ENCODE assay signal across 8 cellular contexts in genomic region chr22:41915035-41915782, GRCh38. TPM values are rescaled to one million over a fixed set of nuclear protein-coding genes. Genes with fewer than 3 reads are reported as not detected.
A peak's percentile ranks its signal among the peaks of the same experiment; 100 is the strongest.
DNase-seq lines count a peak whose midpoint lies in the region; ATAC-seq and TF ChIP-seq lines count a peak whose summit lies in the region.

Gene SHISA8, minus strand, starts transcription at chr22:41915074. Its CDS starts 407 bp downstream, at chr22:41914667.

- TF ChIP-seq POLR2A in body of pancreas (IDR thresholded peaks at IDR 0.05): no peak
- TF ChIP-seq POLR2A in lower leg skin (IDR thresholded peaks at IDR 0.05): no peak

- 2 to 8% methylated on average over 18 to 62 of the region's 62 CpGs for WGBS in body of pancreas, 2 donors
- WGBS in lower leg skin, 2 donors: 5 to 17% methylated on average over 41 to 48 of the region's 62 CpGs

- H3K36me3 ChIP-seq in body of pancreas (replicated peaks in 1 of 2; ENCODE audit: insufficient read depth in 1 of 2, low read depth in 2 of 2): no peaks in the 10 kb centered on the region
- no peaks in the 10 kb centered on the region for H3K36me3 ChIP-seq in lower lobe of right lung

- peaks cover 35% of the 10 kb centered on the region for H3K4me1 Mint-ChIP-seq in stimulated activated effector memory CD8-positive, alpha-beta T cell treated with anti-CD3 and anti-CD28 coated beads, Interleukin-12 subunit alpha, Interleukin-12 subunit beta, amount 100 ng/mL, for 72 hours

- ATAC-seq in body of pancreas (peak; percentile 57), lower lobe of right lung (peak; percentile 58 to 64)
- ATAC-seq in stimulated activated effector memory CD8-positive, alpha-beta T cell treated with anti-CD3 and anti-CD28 coated beads, Interleukin-12 subunit alpha, Interleukin-12 subunit beta, amount 100 ng/mL, for 72 hours: peak; percentile 63

- H3K4me3 ChIP-seq in body of pancreas: no peak within 1 kb of the TSS
- H3K4me3 ChIP-seq in lower lobe of right lung: peak within 1 kb of the TSS; percentile 41
- H3K4me3 ChIP-seq in lower leg skin (ENCODE audit: low read depth, poor library complexity, severe bottlenecking): no peak within 1 kb of the TSS

- no peak for TF ChIP-seq CTCF in body of pancreas (IDR thresholded peaks at IDR 0.05)
- no peak for TF ChIP-seq CTCF in lower lobe of right lung (IDR thresholded peaks at IDR 0.05)
- TF ChIP-seq CTCF in lower leg skin (IDR thresholded peaks at IDR 0.05): no peak

- peaks cover 25% of the 10 kb centered on the region for H3K36me3 Mint-ChIP-seq in stimulated activated effector memory CD8-positive, alpha-beta T cell treated with anti-CD3 and anti-CD28 coated beads, Interleukin-12 subunit alpha, Interleukin-12 subunit beta, amount 100 ng/mL, for 72 hours

- H3K27ac Mint-ChIP-seq in stimulated activated effector memory CD8-positive, alpha-beta T cell treated with anti-CD3 and anti-CD28 coated beads, Interleukin-12 subunit alpha, Interleukin-12 subunit beta, amount 100 ng/mL, for 72 hours: no peak within 1 kb of the TSS

- intact Hi-C loops in body of pancreas (cut with DNase I) (no loop called here), lower lobe of right lung (cut with DNase I) (no loop called here), lower leg skin (cut with DNase I; ENCODE audit: low total_unique reads) (no loop called here)

- H3K9me3 ChIP-seq in body of pancreas (no peaks in the 10 kb centered on the region), lower lobe of right lung (no peaks in the 10 kb centered on the region)

- DNase-seq in NCI-H1417 (lab: John Stamatoyannopoulos, UW) (peak in 2 of 3 experiments; percentile 40 to 61), NCI-H1417 treated with DMSO at 0.1 percent for 48 hours (lab: John Stamatoyannopoulos, UW) (no peak), T-helper 2 cell (peak; percentile 31 to 62 (median 45)), body of pancreas (peak; percentile 37 to 65 (median 51)), lower lobe of right lung (no peak), lower leg skin (ENCODE audit: low spot score in 2 of 2) (no peak), NCI-H446 treated with DMSO at 0.1 percent for 48 hours (lab: John Stamatoyannopoulos, UW) (no peak)
- DNase-seq in stimulated activated effector memory CD8-positive, alpha-beta T cell treated with anti-CD3 and anti-CD28 coated beads, Interleukin-12 subunit alpha, Interleukin-12 subunit beta, amount 100 ng/mL, for 72 hours (ENCODE audit: low spot score in 2 of 2): peak in 1 of 2 donors; percentile 37

- peak within 1 kb of the TSS; percentile 61 for H3K4me3 Mint-ChIP-seq in stimulated activated effector memory CD8-positive, alpha-beta T cell treated with anti-CD3 and anti-CD28 coated beads, Interleukin-12 subunit alpha, Interleukin-12 subunit beta, amount 100 ng/mL, for 72 hours

- no peaks in the 10 kb centered on the region for H3K9me3 Mint-ChIP-seq in stimulated activated effector memory CD8-positive, alpha-beta T cell treated with anti-CD3 and anti-CD28 coated beads, Interleukin-12 subunit alpha, Interleukin-12 subunit beta, amount 100 ng/mL, for 72 hours

- H3K27ac ChIP-seq in body of pancreas (no peak within 1 kb of the TSS), lower lobe of right lung (no peak within 1 kb of the TSS)

- H3K4me1 ChIP-seq in body of pancreas: peaks cover 41% of the 10 kb centered on the region
- peaks cover 47% of the 10 kb centered on the region for H3K4me1 ChIP-seq in lower lobe of right lung

- peaks cover 0 to 43% of the 10 kb centered on the region in 2 donors for H3K27me3 ChIP-seq in body of pancreas
- H3K27me3 ChIP-seq in lower lobe of right lung (ENCODE audit: low read depth): peaks cover 96% of the 10 kb centered on the region

RNA-seq across cellular contexts. Expression of gene SHISA8, which starts in this region (rescaled TPM):
- total RNA-seq in body of pancreas: not detected
- not detected for total RNA-seq in lower lobe of right lung
- 1 to 10 TPM in 2 of 4 donors, under 1 TPM in 2; 0.46 to 2.0 (median 1.0) TPM for total RNA-seq in lower leg skin

Comparison
In these comparisons a context has a peak if more than half of its experiments do, and no peak if none do; other contexts are left out.
1. DNase-seq: peak in NCI-H1417 (2 of 3) and T-helper 2 cell (5 of 5); none in NCI-H1417 treated with DMSO at 0.1 percent for 48 hours (single experiment), lower lobe of right lung (single experiment), lower leg skin (0 of 2) and NCI-H446 treated with DMSO at 0.1 percent for 48 hours (single experiment).
2. Peak in DNase-seq and ATAC-seq in body of pancreas; RNA of the gene not detected or under 1 TPM.
3. Peak in ATAC-seq and H3K4me3 ChIP-seq in lower lobe of right lung; RNA of the gene not detected or under 1 TPM.
4. Peak in every context shown above with its lines, with median percentiles within 50 percentile points of each other: ATAC-seq.